In the genomic region with DNA sequence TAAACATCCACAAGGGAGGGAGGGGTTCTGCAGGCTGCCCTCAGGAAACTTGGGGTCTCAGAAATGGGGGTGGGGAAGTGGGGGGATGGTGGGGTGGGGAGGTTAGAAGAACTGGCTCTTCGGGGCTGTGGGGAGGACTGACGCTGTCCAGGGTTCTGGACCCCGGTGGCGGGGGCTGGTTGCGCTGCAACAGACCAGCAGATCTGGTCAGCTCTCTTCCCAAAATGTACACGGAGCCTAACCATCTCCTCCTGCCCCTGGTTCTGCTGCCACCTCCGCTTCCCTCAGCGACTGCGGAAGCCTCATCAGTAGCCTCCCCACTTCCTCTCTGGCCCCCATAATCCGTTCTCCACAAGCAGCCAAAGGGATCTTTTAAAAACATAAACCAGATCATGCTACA, we compare ENCODE assay signal across 1 cellular context.
TF ChIP-seq lines count a peak whose summit lies in the region.

No MANE protein-coding gene starts in this region.

TF ChIP-seq in SK-N-SH, 30 proteins besides CTCF, POLR2A, EP300 and RAD21 (continued from another document):
- TF ChIP-seq, protein P1, sequence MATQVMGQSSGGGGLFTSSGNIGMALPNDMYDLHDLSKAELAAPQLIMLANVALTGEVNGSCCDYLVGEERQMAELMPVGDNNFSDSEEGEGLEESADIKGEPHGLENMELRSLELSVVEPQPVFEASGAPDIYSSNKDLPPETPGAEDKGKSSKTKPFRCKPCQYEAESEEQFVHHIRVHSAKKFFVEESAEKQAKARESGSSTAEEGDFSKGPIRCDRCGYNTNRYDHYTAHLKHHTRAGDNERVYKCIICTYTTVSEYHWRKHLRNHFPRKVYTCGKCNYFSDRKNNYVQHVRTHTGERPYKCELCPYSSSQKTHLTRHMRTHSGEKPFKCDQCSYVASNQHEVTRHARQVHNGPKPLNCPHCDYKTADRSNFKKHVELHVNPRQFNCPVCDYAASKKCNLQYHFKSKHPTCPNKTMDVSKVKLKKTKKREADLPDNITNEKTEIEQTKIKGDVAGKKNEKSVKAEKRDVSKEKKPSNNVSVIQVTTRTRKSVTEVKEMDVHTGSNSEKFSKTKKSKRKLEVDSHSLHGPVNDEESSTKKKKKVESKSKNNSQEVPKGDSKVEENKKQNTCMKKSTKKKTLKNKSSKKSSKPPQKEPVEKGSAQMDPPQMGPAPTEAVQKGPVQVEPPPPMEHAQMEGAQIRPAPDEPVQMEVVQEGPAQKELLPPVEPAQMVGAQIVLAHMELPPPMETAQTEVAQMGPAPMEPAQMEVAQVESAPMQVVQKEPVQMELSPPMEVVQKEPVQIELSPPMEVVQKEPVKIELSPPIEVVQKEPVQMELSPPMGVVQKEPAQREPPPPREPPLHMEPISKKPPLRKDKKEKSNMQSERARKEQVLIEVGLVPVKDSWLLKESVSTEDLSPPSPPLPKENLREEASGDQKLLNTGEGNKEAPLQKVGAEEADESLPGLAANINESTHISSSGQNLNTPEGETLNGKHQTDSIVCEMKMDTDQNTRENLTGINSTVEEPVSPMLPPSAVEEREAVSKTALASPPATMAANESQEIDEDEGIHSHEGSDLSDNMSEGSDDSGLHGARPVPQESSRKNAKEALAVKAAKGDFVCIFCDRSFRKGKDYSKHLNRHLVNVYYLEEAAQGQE (IDR thresholded peaks at IDR 0.05; ENCODE audit: low read depth, low read length): peak; percentile 90
TF ChIP-seq in SK-N-SH: peak in this region for 1.
